27 cellular contexts compared by ENCODE assay signal in the genomic region with DNA sequence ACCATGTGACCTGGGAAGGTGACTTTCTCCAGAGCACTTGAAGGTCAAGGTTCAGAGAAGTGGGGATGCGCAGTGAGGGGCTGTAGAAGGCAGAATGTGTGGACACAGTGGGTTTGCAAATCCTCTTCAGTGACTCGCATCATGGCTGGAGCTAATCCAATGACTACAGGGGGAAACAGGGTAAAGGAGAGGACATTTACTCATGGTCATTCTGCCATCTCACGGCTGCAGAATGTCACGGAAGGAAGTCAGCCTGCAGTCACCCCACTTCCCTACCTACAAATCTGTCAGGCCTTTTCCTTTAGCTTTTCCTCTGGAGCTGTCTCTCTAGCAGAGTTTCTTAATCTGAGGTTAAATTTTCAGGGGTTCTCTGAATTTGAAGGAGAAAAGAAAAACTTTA.
DNase-seq lines count a peak whose midpoint lies in the region; ATAC-seq and TF ChIP-seq lines count a peak whose summit lies in the region.
"Had no signal": no experiment of that assay in that cellular context is flagged by ENCODE, and none has a peak within 500 bp of the region (broad histone marks: within the 10 kb centered on the region; RNA-seq: fewer than 3 reads in every experiment).

No MANE protein-coding gene starts in this region.

- H3K79me2 ChIP-seq in Karpas-422 (ENCODE audit: low read length) = no peaks in the 10 kb centered on the region

- H3K4me2 ChIP-seq in Karpas-422 (ENCODE audit: low read depth, low read length, poor library complexity, severe bottlenecking) = no peak overlapping the region
- H3K4me2 ChIP-seq: A549; BLaER1 treated with 17β-estradiol and CSF1 and Interleukin-3, amounts not matched to agents 10 nM and 100 nM had no signal

- no peaks in the 10 kb centered on the region for H3K36me3 ChIP-seq in Karpas-422 (ENCODE audit: insufficient read depth, low read length)
- H3K36me3 ChIP-seq: BLaER1 treated with 17β-estradiol and CSF1 and Interleukin-3, amounts not matched to agents 10 nM and 100 nM; breast epithelium; heart left ventricle; Peyer's patch; SJCRH30 had no signal

- H3K9ac ChIP-seq in Karpas-422 (ENCODE audit: low read length) = no peak overlapping the region
- H3K9ac ChIP-seq: BLaER1 treated with 17β-estradiol and CSF1 and Interleukin-3, amounts not matched to agents 10 nM and 100 nM had no signal

- ATAC-seq in GM21825 (IDR thresholded peaks at IDR 0.05; ENCODE audit: unreplicated experiment) (no peak), GM18858 (IDR thresholded peaks at IDR 0.05; ENCODE audit: unreplicated experiment) (no peak)
- ATAC-seq: A549, heart left ventricle had no signal

- H3K4me3 ChIP-seq in AG10803 (ENCODE audit: low read length) = no peak overlapping the region
- H3K4me3 ChIP-seq in Karpas-422 (ENCODE audit: low read length) = no peak overlapping the region
- no peak overlapping the region for H3K4me3 ChIP-seq in cardiac fibroblast (replicated peaks in 1 of 2; ENCODE audit: low read depth in 2 of 2, low read length in 2 of 2)
- H3K4me3 ChIP-seq: A549; BLaER1 treated with 17β-estradiol and CSF1 and Interleukin-3, amounts not matched to agents 10 nM and 100 nM; breast epithelium; heart left ventricle; Peyer's patch; SJCRH30 had no signal

- no peaks in the 10 kb centered on the region for H3K4me1 ChIP-seq in Karpas-422 (ENCODE audit: low read length)
- H3K4me1 ChIP-seq: A549; BLaER1 treated with 17β-estradiol and CSF1 and Interleukin-3, amounts not matched to agents 10 nM and 100 nM; breast epithelium; Peyer's patch had no signal

- peak; percentile 52 for DNase-seq in AG10803 (ENCODE audit: low read depth)
- DNase-seq in Karpas-422 = peak; percentile 29
- DNase-seq in cardiac fibroblast (ENCODE audit: low read depth in 2 of 2) = peak; percentile 11 to 55
- peak; percentile 45 for DNase-seq in islet precursor cell
- no peak for DNase-seq in activated effector memory CD4-positive, alpha-beta T cell treated with Interleukin-2 at 50 U/mL for 16 hours
- DNase-seq in NCI-H1417 treated with DMSO at 0.1 percent for 48 hours (lab: John Stamatoyannopoulos, UW) = no peak
- DNase-seq: activated CD4-positive, alpha-beta T cell treated with anti-CD3 and anti-CD28 coated beads for 1 hour; activated T-cell treated with anti-CD3 and anti-CD28 coated beads, Interleukin-2, amount 50 U/mL, for 1 hour; COR-L47; cortex of kidney; DMS79 treated with DMSO at 0.1 percent for 48 hours; heart left ventricle; KBM-7; mammary epithelial cell; MV-4-11; NCI-H1694 treated with DMSO at 0.1 percent for 48 hours; NCI-H2171 treated with DMSO at 0.1 percent for 48 hours; NCI-H524; Peyer's patch; SJCRH30; T-helper 1 cell; trophoblast cell had no signal

- TF ChIP-seq CTCF in AG10803 (conservative IDR thresholded peaks at IDR 0.05; ENCODE audit: low read length) (no peak), cardiac fibroblast (IDR thresholded peaks at IDR 0.05; ENCODE audit: low read depth, low read length) (no peak)

- H3K27me3 ChIP-seq in Karpas-422 (ENCODE audit: low read length) = no peaks in the 10 kb centered on the region
- H3K27me3 ChIP-seq: BLaER1 treated with 17β-estradiol and CSF1 and Interleukin-3, amounts not matched to agents 10 nM and 100 nM; breast epithelium; heart left ventricle; Peyer's patch; SJCRH30 had no signal

- no peak overlapping the region for H2AFZ ChIP-seq in Karpas-422 (ENCODE audit: low read length)

- no peak overlapping the region for H3K27ac ChIP-seq in Karpas-422 (ENCODE audit: low read length)
- H3K27ac ChIP-seq: A549; BLaER1 treated with 17β-estradiol and CSF1 and Interleukin-3, amounts not matched to agents 10 nM and 100 nM; breast epithelium; heart left ventricle; Peyer's patch; SJCRH30 had no signal

- H3K9me3 ChIP-seq in Karpas-422 (ENCODE audit: low read length) = no peaks in the 10 kb centered on the region
- H3K9me3 ChIP-seq: A549; BLaER1 treated with 17β-estradiol and CSF1 and Interleukin-3, amounts not matched to agents 10 nM and 100 nM; breast epithelium; heart left ventricle; Peyer's patch; SJCRH30 had no signal

- H4K20me1 ChIP-seq in Karpas-422 (ENCODE audit: insufficient read depth, low read depth, low read length) = no peaks in the 10 kb centered on the region
- H4K20me1 ChIP-seq: BLaER1 treated with 17β-estradiol and CSF1 and Interleukin-3, amounts not matched to agents 10 nM and 100 nM had no signal

- no peaks in the 10 kb centered on the region for H3K9me2 ChIP-seq in Karpas-422 (replicated peaks; ENCODE audit: insufficient read depth, low read length)

Comparison
In these comparisons a context has a peak if more than half of its experiments do, and no peak if none do; other contexts are left out.
1. DNase-seq: peak in AG10803 (single experiment), Karpas-422 (single experiment), cardiac fibroblast (2 of 2) and islet precursor cell (single experiment); none in activated effector memory CD4-positive, alpha-beta T cell treated with Interleukin-2 at 50 U/mL for 16 hours (single experiment) and NCI-H1417 treated with DMSO at 0.1 percent for 48 hours (single experiment).